Comparison of ENCODE assay signal across 1 cellular context in genomic region chr5:118236108-118236849, GRCh38.
TF ChIP-seq lines count a peak whose summit lies in the region.

No MANE protein-coding gene starts in this region.

TF ChIP-seq in WTC11, 78 proteins besides CTCF, POLR2A, EP300 and RAD21 (continued from another document):
- TF ChIP-seq, protein P1, sequence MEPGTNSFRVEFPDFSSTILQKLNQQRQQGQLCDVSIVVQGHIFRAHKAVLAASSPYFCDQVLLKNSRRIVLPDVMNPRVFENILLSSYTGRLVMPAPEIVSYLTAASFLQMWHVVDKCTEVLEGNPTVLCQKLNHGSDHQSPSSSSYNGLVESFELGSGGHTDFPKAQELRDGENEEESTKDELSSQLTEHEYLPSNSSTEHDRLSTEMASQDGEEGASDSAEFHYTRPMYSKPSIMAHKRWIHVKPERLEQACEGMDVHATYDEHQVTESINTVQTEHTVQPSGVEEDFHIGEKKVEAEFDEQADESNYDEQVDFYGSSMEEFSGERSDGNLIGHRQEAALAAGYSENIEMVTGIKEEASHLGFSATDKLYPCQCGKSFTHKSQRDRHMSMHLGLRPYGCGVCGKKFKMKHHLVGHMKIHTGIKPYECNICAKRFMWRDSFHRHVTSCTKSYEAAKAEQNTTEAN (CRISPR knock-in tag; IDR thresholded peaks at IDR 0.05) = no peak
- TF ChIP-seq NFE2L1 (CRISPR knock-in tag; IDR thresholded peaks at IDR 0.05) (no peak), RELA (CRISPR knock-in tag; IDR thresholded peaks at IDR 0.05; ENCODE audit: borderline replicate concordance) (no peak)
